23 cellular contexts compared by ENCODE assay signal in genomic region chr12:46084666-46085631, GRCh38.
DNase-seq lines count a peak whose midpoint lies in the region; ATAC-seq, FAIRE-seq and TF ChIP-seq lines count a peak whose summit lies in the region.
"Had no signal": no experiment of that assay in that cellular context is flagged by ENCODE, and none has a peak within 500 bp of the region (broad histone marks: within the 10 kb centered on the region; RNA-seq: fewer than 3 reads in every experiment).

No MANE protein-coding gene starts in this region.

- H3K27me3 ChIP-seq in HUES48 (ENCODE audit: control insufficient read depth, insufficient read depth, low read length), result no peaks in the 10 kb centered on the region
- no peaks in the 10 kb centered on the region for H3K27me3 ChIP-seq in H1 (replicated peaks in 1 of 4; ENCODE audit: control insufficient read depth in 3 of 4, extremely low read depth in 1 of 4, insufficient read depth in 3 of 4, low read length in 3 of 4)
- H3K27me3 ChIP-seq in mesendoderm (ENCODE audit: insufficient read depth, low read length, poor library complexity), result no peaks in the 10 kb centered on the region
- H3K27me3 ChIP-seq: BE2C had no signal

- H4K8ac ChIP-seq in H1 (ENCODE audit: extremely low read depth, insufficient read depth, low read length), result no peak overlapping the region
- H4K8ac ChIP-seq in mesendoderm (ENCODE audit: low read depth, low read length), result no peak overlapping the region

- TF ChIP-seq EP300 in H1 (IDR thresholded peaks at IDR 0.05; ENCODE audit: borderline replicate concordance in 1 of 2, low read depth in 2 of 2, low read length in 2 of 2), result no peak

- TF ChIP-seq RAD21 in H1 (IDR thresholded peaks at IDR 0.05 in 1 of 2, conservative IDR thresholded peaks at IDR 0.05 in 1 of 2; ENCODE audit: low read depth in 2 of 2, low read length in 2 of 2), result no peak

- H2BK12ac ChIP-seq in H1 (ENCODE audit: low read depth, low read length), result no peak overlapping the region

- no peak overlapping the region for H4K91ac ChIP-seq in H1 (replicated peaks; ENCODE audit: insufficient read length, low read length)

- no peak overlapping the region for H3K27ac ChIP-seq in HUES48 (ENCODE audit: low read depth, low read length)
- H3K27ac ChIP-seq in H1 (ENCODE audit: low read depth, low read length), result no peak overlapping the region
- no peak overlapping the region for H3K27ac ChIP-seq in mesendoderm (ENCODE audit: low read depth, low read length)
- H3K27ac ChIP-seq: GM23248 had no signal

- FAIRE-seq in H1 (lab: Jason Lieb, UNC), result peak; percentile 19
- FAIRE-seq: A204.1, GM12892, GM18507, HepG2, K562 had no signal

- H2BK5ac ChIP-seq in H1 (ENCODE audit: low read depth, low read length), result no peak overlapping the region
- H2BK5ac ChIP-seq in mesendoderm (ENCODE audit: low read length), result no peak overlapping the region

- H3K9ac ChIP-seq in HUES48 (ENCODE audit: low read depth, low read length) (no peak overlapping the region), H1 (replicated peaks in 1 of 4; ENCODE audit: extremely low read depth in 1 of 4, low read depth in 3 of 4, low read length in 3 of 4) (no peak overlapping the region), mesendoderm (ENCODE audit: low read length) (no peak overlapping the region)
- H3K9ac ChIP-seq: GM23248 had no signal

- H3K23ac ChIP-seq in H1 (ENCODE audit: insufficient read length) (no peak overlapping the region), mesendoderm (ENCODE audit: low read length) (no peak overlapping the region)

- H3K79me1 ChIP-seq in H1 (ENCODE audit: low read depth, low read length), result no peaks in the 10 kb centered on the region
- no peaks in the 10 kb centered on the region for H3K79me1 ChIP-seq in mesendoderm (ENCODE audit: low read length)

- H3K23me2 ChIP-seq in H1 (ENCODE audit: low read depth, low read length), result no peaks in the 10 kb centered on the region

- no peak for TF ChIP-seq POLR2A in H1 (IDR thresholded peaks at IDR 0.05; ENCODE audit: control extremely low read depth in 1 of 2, low read depth in 2 of 2, low read length in 2 of 2)

- peak; percentile 16 for DNase-seq in DMS114 treated with DMSO at 0.1 percent for 48 hours (lab: John Stamatoyannopoulos, UW; ENCODE audit: unreplicated experiment)
- no peak for DNase-seq in H1 (ENCODE audit: low read depth in 1 of 2, low spot score in 2 of 2)
- DNase-seq in mesendoderm, result peak; percentile 18
- DNase-seq in DMS79 treated with DMSO at 0.1 percent for 48 hours (lab: John Stamatoyannopoulos, UW), result no peak
- no peak for DNase-seq in KG1 (lab: John Stamatoyannopoulos, UW)
- DNase-seq: BE2C, DMS79, GM23248, HCEC 1CT, NCI-H1105, NCI-H146, NCI-H2029, NCI-H2171, NCI-H526, PC-3, Right ventricle myocardium superior had no signal

- H2BK120ac ChIP-seq in H1 (replicated peaks; ENCODE audit: low read depth, low read length) (no peak overlapping the region), mesendoderm (ENCODE audit: low read depth, low read length) (no peak overlapping the region)

- no peak overlapping the region for H2AFZ ChIP-seq in H1 (ENCODE audit: low read length)
- H2AFZ ChIP-seq: GM23248 had no signal

- H3K56ac ChIP-seq in H1 (replicated peaks; ENCODE audit: insufficient read length, low read depth, low read length) (no peak overlapping the region), mesendoderm (ENCODE audit: low read length) (no peak overlapping the region)

- H3K79me2 ChIP-seq in H1 (ENCODE audit: control insufficient read depth in 1 of 2, insufficient read depth in 2 of 2, low read length in 2 of 2) (no peaks in the 10 kb centered on the region), mesendoderm (ENCODE audit: control insufficient read depth, insufficient read depth, low read length) (no peaks in the 10 kb centered on the region)

- H3K36me3 ChIP-seq in HUES48 (ENCODE audit: control insufficient read depth, insufficient read depth, low read length) (no peaks in the 10 kb centered on the region), H1 (ENCODE audit: control insufficient read depth in 2 of 4, insufficient read depth in 4 of 4, low read length in 3 of 4) (peaks cover 0 to 4% (median 0%) of the 10 kb centered on the region in 4 experiments; a peak in 1 of 8 replicates), mesendoderm (ENCODE audit: control insufficient read depth, insufficient read depth, low read length) (no peaks in the 10 kb centered on the region)
- H3K36me3 ChIP-seq: BE2C had no signal

- H2AK5ac ChIP-seq in H1 (ENCODE audit: low read depth, low read length) (no peak overlapping the region), mesendoderm (ENCODE audit: low read length) (no peak overlapping the region)

- WGBS in H1 (ENCODE audit: extremely low coverage in 1 of 2, insufficient coverage in 1 of 2, insufficient read length in 1 of 2, insufficient replicate concordance in 2 of 2, low coverage in 1 of 2, low lambda C conversion rate in 2 of 2, missing lambda C conversion rate in 1 of 2), 2 experiments, result 81% methylated on average over 7 of the region's 7 CpGs; no CpG with 5 or more reads in 1 of the 2 experiments
- no CpG with 5 or more reads among the region's 7 CpGs for WGBS in mesendoderm (ENCODE audit: extremely low coverage, insufficient coverage, low lambda C conversion rate)

- POLR2A ChIA-PET in H1 (lab: Charles Lee; ENCODE audit: partially characterized antibody), result no interaction called here

- H2BK20ac ChIP-seq in H1 (ENCODE audit: low read length), result no peak overlapping the region

- H3K9me3 ChIP-seq in HUES48 (ENCODE audit: control insufficient read depth, insufficient read depth, low read length), result peaks cover 74% of the 10 kb centered on the region
- peaks cover 36 to 39% of the 10 kb centered on the region in 2 experiments for H3K9me3 ChIP-seq in H1 (ENCODE audit: insufficient read depth in 2 of 2, low read depth in 1 of 2, low read length in 1 of 2)

- CTCF ChIA-PET in H1 (lab: Charles Lee; ENCODE audit: partially characterized antibody), result interaction anchor here (0.6 to 3.7 kb wide), 2 partner anchors 13 to 151 kb away, joined by 3 to 21 read pairs; no protein-coding TSS in a partner anchor

- no peak overlapping the region for H3K14ac ChIP-seq in H1 (ENCODE audit: insufficient read length)

- H3K4me1 ChIP-seq in HUES48 (ENCODE audit: control insufficient read depth, insufficient read depth, low read length), result no peaks in the 10 kb centered on the region
- no peaks in the 10 kb centered on the region for H3K4me1 ChIP-seq in H1 (replicated peaks in 1 of 4; ENCODE audit: control insufficient read depth in 3 of 4, insufficient read depth in 4 of 4, low read length in 3 of 4)
- H3K4me1 ChIP-seq in mesendoderm (ENCODE audit: control insufficient read depth, low read depth, low read length), result no peaks in the 10 kb centered on the region
- H3K4me1 ChIP-seq: BE2C had no signal

- H3K4me3 ChIP-seq in HUES48 (ENCODE audit: low read depth, low read length) (peak overlapping the region; percentile 24; the same call in 1 of the 2 replicates), H1 (ENCODE audit: extremely low read depth in 1 of 4, insufficient read depth in 2 of 4, low read depth in 3 of 4, low read length in 4 of 4) (no peak overlapping the region), mesendoderm (ENCODE audit: low read length) (no peak overlapping the region)
- H3K4me3 ChIP-seq: GM23248, K562 had no signal

- no peak for TF ChIP-seq CTCF in H1 (IDR thresholded peaks at IDR 0.05; ENCODE audit: control extremely low read depth in 1 of 3, insufficient read depth in 1 of 3, low read depth in 1 of 3, low read length in 3 of 3)

- H4K5ac ChIP-seq in H1 (ENCODE audit: insufficient read length, low read depth, low read length), result no peak overlapping the region
- no peak overlapping the region for H4K5ac ChIP-seq in mesendoderm (ENCODE audit: low read length)

- H3K4ac ChIP-seq in H1 (replicated peaks; ENCODE audit: insufficient read length, low read depth, low read length) (no peak overlapping the region), mesendoderm (ENCODE audit: low read depth, low read length) (no peak overlapping the region)

- H4K20me1 ChIP-seq in H1 (replicated peaks in 1 of 2; ENCODE audit: control insufficient read depth in 1 of 2, insufficient read depth in 2 of 2, low read length in 2 of 2), result no peaks in the 10 kb centered on the region

- H3K18ac ChIP-seq in H1 (ENCODE audit: extremely low read depth, low read length) (no peak overlapping the region), mesendoderm (ENCODE audit: low read length) (no peak overlapping the region)

- no peak overlapping the region for H3K4me2 ChIP-seq in H1 (ENCODE audit: insufficient read depth in 1 of 2, low read depth in 2 of 2, low read length in 2 of 2)
- no peak overlapping the region for H3K4me2 ChIP-seq in mesendoderm (ENCODE audit: low read length)

- H2BK15ac ChIP-seq in H1 (ENCODE audit: low read length) (no peak overlapping the region), mesendoderm (replicated peaks; ENCODE audit: low read depth) (no peak overlapping the region)

- no peak for ATAC-seq in HG03097 (IDR thresholded peaks at IDR 0.05; ENCODE audit: low FRiP score, unreplicated experiment)
- ATAC-seq: HepG2, K562, PC-3 had no signal

TF ChIP-seq in H1, 55 proteins besides CTCF, POLR2A, EP300 and RAD21:
- TF ChIP-seq BRCA1 (IDR thresholded peaks at IDR 0.05; ENCODE audit: low read depth, low read length) (no peak), JUN (IDR thresholded peaks at IDR 0.05; ENCODE audit: low read depth, low read length) (no peak), ZNF274 (IDR thresholded peaks at IDR 0.05; ENCODE audit: borderline replicate concordance, extremely low read depth, low read length) (no peak), PHF8 (conservative IDR thresholded peaks at IDR 0.05; ENCODE audit: low read depth, low read length) (no peak), SP1 (IDR thresholded peaks at IDR 0.05; ENCODE audit: low read depth, low read length) (no peak), CHD2 (IDR thresholded peaks at IDR 0.05; ENCODE audit: low read length) (no peak), CBX8 (IDR thresholded peaks at IDR 0.05; ENCODE audit: borderline replicate concordance, low read depth, low read length) (no peak), POU5F1 (IDR thresholded peaks at IDR 0.05; ENCODE audit: low read depth, low read length) (no peak)
TF ChIP-seq in H1: peak in this region for 0.

Comparison
In these comparisons a context has a peak if more than half of its experiments do, and no peak if none do; other contexts are left out.
1. DNase-seq: peak in DMS114 treated with DMSO at 0.1 percent for 48 hours (single experiment) and mesendoderm (single experiment); none in H1 (0 of 2), DMS79 treated with DMSO at 0.1 percent for 48 hours (single experiment) and KG1 (single experiment).